In the genomic region with DNA sequence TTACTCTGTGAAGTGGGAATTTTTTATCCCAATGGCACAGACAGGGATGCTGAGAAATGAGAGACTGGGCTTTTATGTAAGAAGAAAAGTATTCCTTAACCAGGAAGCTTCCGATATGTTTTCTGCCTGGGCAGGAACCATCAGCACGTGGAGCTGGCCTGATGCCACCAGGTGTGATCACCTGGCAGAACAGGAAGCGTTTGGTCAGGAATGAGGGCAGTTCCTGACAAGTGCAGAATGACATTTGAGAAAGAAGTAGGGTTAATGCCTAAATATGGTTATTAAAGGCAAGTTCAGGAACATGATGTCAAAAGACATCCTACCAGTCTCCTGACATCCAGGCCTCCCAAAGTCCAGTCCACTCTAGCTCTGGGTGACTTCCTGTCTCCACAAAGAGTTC, we compare ENCODE assay signal across 25 cellular contexts.
DNase-seq lines count a peak whose midpoint lies in the region; ATAC-seq and TF ChIP-seq lines count a peak whose summit lies in the region.
"Had no signal": no experiment of that assay in that cellular context is flagged by ENCODE, and none has a peak within 500 bp of the region (broad histone marks: within the 10 kb centered on the region; RNA-seq: fewer than 3 reads in every experiment).

No MANE protein-coding gene starts in this region.

- POLR2A ChIA-PET in GM10248 (lab: Yijun Ruan, JAX) = no interaction called here

- no peaks in the 10 kb centered on the region for H3K27me3 ChIP-seq in esophagus squamous epithelium
- H3K27me3 ChIP-seq: left lung, neural progenitor cell, spleen, uterus had no signal

- no peaks in the 10 kb centered on the region for H3K27me3 Mint-ChIP-seq in osteocyte (ENCODE audit: unreplicated experiment)
- H3K27me3 Mint-ChIP-seq: activated naive CD4-positive, alpha-beta T cell treated with anti-CD3 and anti-CD28 coated beads, Interleukin-2, amount 50 U/mL, for 24 hours had no signal

- no peak overlapping the region for H3K27ac Mint-ChIP-seq in osteocyte (ENCODE audit: unreplicated experiment)
- H3K27ac Mint-ChIP-seq: activated CD4-positive, alpha-beta T cell treated with anti-CD3 and anti-CD28 coated beads for 36 hours; activated naive CD4-positive, alpha-beta T cell treated with anti-CD3 and anti-CD28 coated beads, Interleukin-2, amount 50 U/mL, for 24 hours; activated T-cell treated with anti-CD3 and anti-CD28 coated beads, Interleukin-2, amount 50 U/mL, for 72 hours; neural progenitor cell had no signal

- peaks cover 0 to 35% (median 0%) of the 10 kb centered on the region in 3 donors for H3K4me1 ChIP-seq in esophagus squamous epithelium
- H3K4me1 ChIP-seq: left lung, spleen, uterus had no signal

- ATAC-seq in GM19463 (IDR thresholded peaks at IDR 0.05; ENCODE audit: unreplicated experiment) = no peak
- ATAC-seq: activated CD4-positive, alpha-beta T cell treated with anti-CD3 and anti-CD28 coated beads for 36 hours; activated T-cell treated with anti-CD3 and anti-CD28 coated beads, Interleukin-2, amount 50 U/mL, for 72 hours; GM12878; K562; left lung had no signal

- peak; percentile 89 for DNase-seq in DMS53 treated with DMSO at 0.1 percent for 48 hours (lab: John Stamatoyannopoulos, UW; ENCODE audit: unreplicated experiment)
- peak; percentile 25 for DNase-seq in NCI-H510A (lab: John Stamatoyannopoulos, UW)
- no peak for DNase-seq in esophagus squamous epithelium (lab: John Stamatoyannopoulos, UW)
- no peak for DNase-seq in osteocyte (ENCODE audit: extremely low spot score, unreplicated experiment)
- DNase-seq in T-helper 1 cell = no peak
- no peak for DNase-seq in GM10248 (ENCODE audit: extremely low spot score)
- DNase-seq: activated CD4-positive, alpha-beta T cell treated with anti-CD3 and anti-CD28 coated beads for 36 hours; activated T-cell treated with anti-CD3 and anti-CD28 coated beads, Interleukin-2, amount 50 U/mL, for 72 hours; DMS 273 treated with DMSO at 0.1 percent for 48 hours; effector CD8-positive, alpha-beta T cell; GOT3; left lung; MV-4-11; NCI-H2081; SHP77; spleen; stimulated activated CD4-positive, alpha-beta T cell treated with anti-CD3 and anti-CD28 coated beads, Interleukin-4, amount 100 ng/mL, for 4 hours; uterus had no signal

- intact Hi-C loops in esophagus squamous epithelium (cut with DNase I) = no loop called here

- H3K4me1 Mint-ChIP-seq in osteocyte (ENCODE audit: unreplicated experiment) = no peaks in the 10 kb centered on the region
- H3K4me1 Mint-ChIP-seq: activated CD4-positive, alpha-beta T cell treated with anti-CD3 and anti-CD28 coated beads for 36 hours; activated naive CD4-positive, alpha-beta T cell treated with anti-CD3 and anti-CD28 coated beads, Interleukin-2, amount 50 U/mL, for 24 hours had no signal

- peaks cover 10% of the 10 kb centered on the region for H3K9me3 Mint-ChIP-seq in osteocyte (ENCODE audit: unreplicated experiment)

- no peaks in the 10 kb centered on the region for H3K36me3 Mint-ChIP-seq in osteocyte (ENCODE audit: unreplicated experiment)
- H3K36me3 Mint-ChIP-seq: activated naive CD4-positive, alpha-beta T cell treated with anti-CD3 and anti-CD28 coated beads, Interleukin-2, amount 50 U/mL, for 24 hours had no signal

- no peak for TF ChIP-seq POLR2A in esophagus squamous epithelium (IDR thresholded peaks at IDR 0.05)

- no peak overlapping the region for H3K4me3 Mint-ChIP-seq in osteocyte (ENCODE audit: unreplicated experiment)
- H3K4me3 Mint-ChIP-seq: activated CD4-positive, alpha-beta T cell treated with anti-CD3 and anti-CD28 coated beads for 36 hours; activated naive CD4-positive, alpha-beta T cell treated with anti-CD3 and anti-CD28 coated beads, Interleukin-2, amount 50 U/mL, for 24 hours; activated T-cell treated with anti-CD3 and anti-CD28 coated beads, Interleukin-2, amount 50 U/mL, for 72 hours; neural progenitor cell had no signal

- CTCF ChIA-PET in GM10248 (lab: Yijun Ruan, JAX) = no interaction called here

- H3K9me3 ChIP-seq in esophagus squamous epithelium = no peaks in the 10 kb centered on the region
- H3K9me3 ChIP-seq: left lung, spleen, uterus had no signal

- no peaks in the 10 kb centered on the region for H3K36me3 ChIP-seq in esophagus squamous epithelium
- H3K36me3 ChIP-seq: left lung, neural progenitor cell, spleen, uterus had no signal

- 42 to 43% methylated on average over 3 of the region's 3 CpGs for WGBS in esophagus squamous epithelium, 2 donors

- TF ChIP-seq CTCF in esophagus squamous epithelium (IDR thresholded peaks at IDR 0.05) (no peak), osteocyte (IDR thresholded peaks at IDR 0.05) (no peak), GM10248 (IDR thresholded peaks at IDR 0.05; ENCODE audit: control extremely low read depth, extremely low read depth, low read depth, missing control alignments) (no peak)

- H3K27ac ChIP-seq in esophagus squamous epithelium = peak overlapping the region in 3 of 4 donors; percentile 32 to 55 (median 41)
- H3K27ac ChIP-seq in skin epidermis = peak overlapping the region in 14 of 21 experiments; percentile 11 to 69 (median 46)
- H3K27ac ChIP-seq: C4-2B, left lung, neural progenitor cell, spleen, uterus had no signal

- H3K4me3 ChIP-seq in esophagus squamous epithelium (no peak overlapping the region), skin epidermis (no peak overlapping the region)
- H3K4me3 ChIP-seq: GM12878, K562, left lung, neural progenitor cell, spleen, uterus had no signal

Comparison
In these comparisons a context has a peak if more than half of its experiments do, and no peak if none do; other contexts are left out.
1. DNase-seq: peak in DMS53 treated with DMSO at 0.1 percent for 48 hours (single experiment) and NCI-H510A (single experiment); none in esophagus squamous epithelium (single experiment), osteocyte (single experiment), T-helper 1 cell (0 of 5) and GM10248 (single experiment).